ENCODE assay signal across 19 cellular contexts in the genomic region with DNA sequence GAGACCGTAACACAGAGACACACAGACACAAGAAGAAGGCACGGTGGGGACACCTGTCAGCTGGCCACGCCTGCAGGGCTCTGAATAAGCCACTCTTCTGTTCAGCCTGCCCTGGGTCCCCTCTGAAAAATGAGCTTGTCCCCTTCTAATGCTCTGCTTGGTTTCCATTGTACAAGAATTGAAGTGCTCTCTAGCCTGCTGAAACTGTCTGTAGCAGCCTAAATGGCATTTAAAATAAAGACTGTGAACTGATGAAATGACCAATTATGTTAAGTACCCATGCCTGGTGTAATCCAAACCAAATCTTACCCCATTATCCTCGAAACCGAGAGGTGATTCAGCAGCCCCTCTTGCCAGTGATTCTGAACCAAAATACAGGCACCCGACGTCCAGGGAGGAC.
A peak's percentile ranks its signal among the peaks of the same experiment; 100 is the strongest.
DNase-seq lines count a peak whose midpoint lies in the region; ATAC-seq lines count a peak whose summit lies in the region.
"Had no signal": no experiment of that assay in that cellular context is flagged by ENCODE, and none has a peak within 500 bp of the region (broad histone marks: within the 10 kb centered on the region; RNA-seq: fewer than 3 reads in every experiment).

No MANE protein-coding gene starts in this region.

- peak overlapping the region; percentile 82 for H3K27ac Mint-ChIP-seq in activated CD4-positive, alpha-beta T cell treated with anti-CD3 and anti-CD28 coated beads for 36 hours
- H3K27ac Mint-ChIP-seq in T-helper 1 cell treated with Interleukin-12 subunit alpha and Interleukin-12 subunit beta and Interleukin-4 antibody, amounts not matched to agents 30 μg/mL and 1 μg/mL, for 36 hours: peak overlapping the region; percentile 69
- H3K27ac Mint-ChIP-seq in memory B cell: peak overlapping the region; percentile 81

- CTCF ChIA-PET in activated CD4-positive, alpha-beta T cell treated with anti-CD3 and anti-CD28 coated beads for 36 hours (lab: Charles Lee): no interaction called here

- no peak for ATAC-seq in activated CD4-positive, alpha-beta T cell treated with anti-CD3 and anti-CD28 coated beads for 36 hours
- no peak for ATAC-seq in memory B cell (ENCODE audit: low read depth)

- intact Hi-C loops in activated CD4-positive, alpha-beta T cell treated with anti-CD3 and anti-CD28 coated beads for 36 hours (cut with DNase I, micrococcal nuclease): loop anchor here in 1 of 2 experiments (5.0 kb wide), 1 partner anchor 140 kb away; the partner anchor contains the start of gene FOXN3

- H3K4me1 Mint-ChIP-seq in activated CD4-positive, alpha-beta T cell treated with anti-CD3 and anti-CD28 coated beads for 36 hours: peaks cover 71% of the 10 kb centered on the region
- H3K4me1 Mint-ChIP-seq in T-helper 1 cell treated with Interleukin-12 subunit alpha and Interleukin-12 subunit beta and Interleukin-4 antibody, amounts not matched to agents 30 μg/mL and 1 μg/mL, for 36 hours (ENCODE audit: low read depth): peaks cover 72% of the 10 kb centered on the region
- peaks cover 31% of the 10 kb centered on the region for H3K4me1 Mint-ChIP-seq in memory B cell

- POLR2A ChIA-PET in activated CD4-positive, alpha-beta T cell treated with anti-CD3 and anti-CD28 coated beads for 36 hours (lab: Charles Lee): no interaction called here

- peaks cover 50% of the 10 kb centered on the region for H3K36me3 Mint-ChIP-seq in activated CD4-positive, alpha-beta T cell treated with anti-CD3 and anti-CD28 coated beads for 36 hours (ENCODE audit: low read depth)
- H3K36me3 Mint-ChIP-seq in T-helper 1 cell treated with Interleukin-12 subunit alpha and Interleukin-12 subunit beta and Interleukin-4 antibody, amounts not matched to agents 30 μg/mL and 1 μg/mL, for 36 hours (ENCODE audit: low read depth): peaks cover 50% of the 10 kb centered on the region
- H3K36me3 Mint-ChIP-seq in memory B cell: peaks cover 31% of the 10 kb centered on the region

- peak; percentile 20 for DNase-seq in activated CD4-positive, alpha-beta T cell treated with anti-CD3 and anti-CD28 coated beads for 36 hours
- DNase-seq in activated CD4-positive, alpha-beta T cell treated with anti-CD3 and anti-CD28 coated beads, Interleukin-2, amount 50 U/mL, for 48 hours: no peak
- DNase-seq in NCI-H187 (lab: John Stamatoyannopoulos, UW) (peak; percentile 88 to 94), memory B cell (ENCODE audit: low spot score in 2 of 2) (no peak), NCI-H2227 treated with DMSO at 0.1 percent for 48 hours (lab: John Stamatoyannopoulos, UW) (no peak), GM19240 (ENCODE audit: insufficient read length, low spot score) (no peak), C1 segment of cervical spinal cord (lab: John Stamatoyannopoulos, UW) (no peak)
- DNase-seq: activated CD4-positive, alpha-beta T cell treated with anti-CD3 and anti-CD28 coated beads for 4 hours; activated gamma-delta T cell; CD4-positive, CD25-positive, alpha-beta regulatory T cell; cortex of kidney; Kasumi-1; midbrain; NCI-H2029; SHP77; stimulated activated CD4-positive, alpha-beta T cell treated with anti-CD3 and anti-CD28 coated beads, Interleukin-4, amount 100 ng/mL, for 1 hour; stimulated activated CD8-positive, alpha-beta memory T cell treated with anti-CD3 and anti-CD28 coated beads, Interleukin-4, amount 100 ng/mL, for 48 hours; upper lobe of left lung had no signal

- peak overlapping the region; percentile 34 for H3K4me3 Mint-ChIP-seq in activated CD4-positive, alpha-beta T cell treated with anti-CD3 and anti-CD28 coated beads for 36 hours
- no peak overlapping the region for H3K4me3 Mint-ChIP-seq in T-helper 1 cell treated with Interleukin-12 subunit alpha and Interleukin-12 subunit beta and Interleukin-4 antibody, amounts not matched to agents 30 μg/mL and 1 μg/mL, for 36 hours
- H3K4me3 Mint-ChIP-seq in memory B cell: no peak overlapping the region

- H3K27me3 Mint-ChIP-seq in activated CD4-positive, alpha-beta T cell treated with anti-CD3 and anti-CD28 coated beads for 36 hours: no peaks in the 10 kb centered on the region
- H3K27me3 Mint-ChIP-seq in T-helper 1 cell treated with Interleukin-12 subunit alpha and Interleukin-12 subunit beta and Interleukin-4 antibody, amounts not matched to agents 30 μg/mL and 1 μg/mL, for 36 hours (ENCODE audit: low read depth): no peaks in the 10 kb centered on the region
- no peaks in the 10 kb centered on the region for H3K27me3 Mint-ChIP-seq in memory B cell
- H3K27me3 Mint-ChIP-seq: CD4-positive, CD25-positive, alpha-beta regulatory T cell had no signal

- no peaks in the 10 kb centered on the region for H3K9me3 Mint-ChIP-seq in activated CD4-positive, alpha-beta T cell treated with anti-CD3 and anti-CD28 coated beads for 36 hours (ENCODE audit: low read depth)
- H3K9me3 Mint-ChIP-seq in T-helper 1 cell treated with Interleukin-12 subunit alpha and Interleukin-12 subunit beta and Interleukin-4 antibody, amounts not matched to agents 30 μg/mL and 1 μg/mL, for 36 hours: peaks cover 7% of the 10 kb centered on the region
- H3K9me3 Mint-ChIP-seq in memory B cell: no peaks in the 10 kb centered on the region

Comparison
In these comparisons a context has a peak if more than half of its experiments do, and no peak if none do; other contexts are left out.
1. DNase-seq: peak in activated CD4-positive, alpha-beta T cell treated with anti-CD3 and anti-CD28 coated beads for 36 hours (single experiment) and NCI-H187 (2 of 2); none in activated CD4-positive, alpha-beta T cell treated with anti-CD3 and anti-CD28 coated beads, Interleukin-2, amount 50 U/mL, for 48 hours (0 of 2), memory B cell (0 of 2), NCI-H2227 treated with DMSO at 0.1 percent for 48 hours (single experiment), GM19240 (single experiment) and C1 segment of cervical spinal cord (0 of 14).
2. Peak in every context shown above with its lines, with median percentiles within 50 percentile points of each other: H3K27ac Mint-ChIP-seq.